Comparison of ENCODE assay signal across 1 cellular context in the genomic region with DNA sequence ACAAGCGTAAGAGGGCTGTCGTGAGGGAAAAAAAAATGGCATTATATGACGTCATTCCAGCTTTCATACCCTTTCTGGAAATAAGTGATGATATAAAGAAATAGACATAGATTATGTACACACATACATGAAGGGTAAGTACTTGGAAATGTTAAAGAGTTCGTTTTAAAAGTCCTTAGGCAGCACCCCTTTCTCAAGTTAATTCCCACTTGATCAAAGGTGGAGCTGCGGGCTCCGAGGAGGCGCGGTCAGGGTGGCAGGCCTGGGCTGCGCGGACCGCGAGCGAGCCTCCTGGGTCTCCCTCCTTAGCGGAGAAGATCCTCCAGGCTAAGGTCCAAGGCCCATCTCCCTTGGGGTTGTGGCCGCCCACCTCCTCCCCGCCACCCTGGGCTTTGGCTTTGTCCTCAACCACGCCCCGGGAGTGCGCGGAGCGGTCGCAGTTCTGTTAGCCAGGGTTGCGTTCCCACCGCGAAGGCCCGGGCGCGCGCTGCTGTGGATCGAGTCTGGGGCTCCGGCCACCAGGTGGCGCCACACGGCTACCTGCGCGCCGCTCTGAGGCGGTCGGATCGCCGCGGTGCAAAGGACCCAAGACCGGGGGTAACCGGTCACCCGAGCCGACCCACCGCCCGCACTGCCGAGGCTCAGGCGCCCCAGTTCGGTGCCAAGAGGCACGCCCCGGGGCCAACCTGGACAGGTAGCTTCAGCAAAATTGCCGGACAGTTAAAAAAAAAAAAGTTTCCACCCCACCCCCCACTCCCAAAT.
TF ChIP-seq lines count a peak whose summit lies in the region.

No MANE protein-coding gene starts in this region.

TF ChIP-seq in HepG2, 621 proteins besides CTCF, POLR2A, EP300 and RAD21 (continued from another document and continues in another):
- TF ChIP-seq, protein P1, sequence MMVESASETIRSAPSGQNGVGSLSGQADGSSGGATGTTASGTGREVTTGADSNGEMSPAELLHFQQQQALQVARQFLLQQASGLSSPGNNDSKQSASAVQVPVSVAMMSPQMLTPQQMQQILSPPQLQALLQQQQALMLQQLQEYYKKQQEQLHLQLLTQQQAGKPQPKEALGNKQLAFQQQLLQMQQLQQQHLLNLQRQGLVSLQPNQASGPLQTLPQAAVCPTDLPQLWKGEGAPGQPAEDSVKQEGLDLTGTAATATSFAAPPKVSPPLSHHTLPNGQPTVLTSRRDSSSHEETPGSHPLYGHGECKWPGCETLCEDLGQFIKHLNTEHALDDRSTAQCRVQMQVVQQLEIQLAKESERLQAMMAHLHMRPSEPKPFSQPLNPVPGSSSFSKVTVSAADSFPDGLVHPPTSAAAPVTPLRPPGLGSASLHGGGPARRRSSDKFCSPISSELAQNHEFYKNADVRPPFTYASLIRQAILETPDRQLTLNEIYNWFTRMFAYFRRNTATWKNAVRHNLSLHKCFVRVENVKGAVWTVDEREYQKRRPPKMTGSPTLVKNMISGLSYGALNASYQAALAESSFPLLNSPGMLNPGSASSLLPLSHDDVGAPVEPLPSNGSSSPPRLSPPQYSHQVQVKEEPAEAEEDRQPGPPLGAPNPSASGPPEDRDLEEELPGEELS (CRISPR knock-in tag; IDR thresholded peaks at IDR 0.05) = no peak
- TF ChIP-seq CBX5 (CRISPR knock-in tag; IDR thresholded peaks at IDR 0.05; ENCODE audit: borderline replicate concordance) (peak; percentile 88; the same call in 1 of the 2 replicates), NR2C2 (CRISPR knock-in tag; IDR thresholded peaks at IDR 0.05; ENCODE audit: borderline replicate concordance) (no peak), BORCS8-MEF2B (CRISPR knock-in tag; IDR thresholded peaks at IDR 0.05) (peak; percentile 85; the same call in 1 of the 2 replicates), GPN1 (CRISPR knock-in tag; IDR thresholded peaks at IDR 0.05; ENCODE audit: borderline replicate concordance) (no peak), KLF9 (CRISPR knock-in tag; IDR thresholded peaks at IDR 0.05; ENCODE audit: low read depth) (peak; percentile 48; the same call in 1 of the 2 replicates), MEF2D (CRISPR knock-in tag; IDR thresholded peaks at IDR 0.05) (peak; percentile 53; the same call in 1 of the 2 replicates), KAT7 (CRISPR knock-in tag; IDR thresholded peaks at IDR 0.05; ENCODE audit: borderline replicate concordance) (peak; percentile 90; the same call in 1 of the 2 replicates), ZNF619 (CRISPR knock-in tag; IDR thresholded peaks at IDR 0.05) (peak; percentile 66; the same call in 1 of the 2 replicates), TCF7 (IDR thresholded peaks at IDR 0.05; ENCODE audit: low read depth) (no peak), KDM4B (CRISPR knock-in tag; IDR thresholded peaks at IDR 0.05) (0 out of 2 replicates have a peak, but pooled peaks have one; percentile 45), ZKSCAN8 (CRISPR knock-in tag; IDR thresholded peaks at IDR 0.05; ENCODE audit: borderline replicate concordance) (peak; percentile 76; the same call in 1 of the 2 replicates), ZMAT3 (CRISPR knock-in tag; conservative IDR thresholded peaks at IDR 0.05) (peak; percentile 72; the same call in 1 of the 2 replicates), CAMTA2 (CRISPR knock-in tag; IDR thresholded peaks at IDR 0.05; ENCODE audit: borderline replicate concordance) (peak; percentile 67; the same call in 1 of the 2 replicates), ZNF549 (CRISPR knock-in tag; IDR thresholded peaks at IDR 0.05) (no peak), XRCC5 (optimal IDR thresholded peaks at IDR 0.05; ENCODE audit: low read length) (peak; percentile 92)
- TF ChIP-seq, protein P2, sequence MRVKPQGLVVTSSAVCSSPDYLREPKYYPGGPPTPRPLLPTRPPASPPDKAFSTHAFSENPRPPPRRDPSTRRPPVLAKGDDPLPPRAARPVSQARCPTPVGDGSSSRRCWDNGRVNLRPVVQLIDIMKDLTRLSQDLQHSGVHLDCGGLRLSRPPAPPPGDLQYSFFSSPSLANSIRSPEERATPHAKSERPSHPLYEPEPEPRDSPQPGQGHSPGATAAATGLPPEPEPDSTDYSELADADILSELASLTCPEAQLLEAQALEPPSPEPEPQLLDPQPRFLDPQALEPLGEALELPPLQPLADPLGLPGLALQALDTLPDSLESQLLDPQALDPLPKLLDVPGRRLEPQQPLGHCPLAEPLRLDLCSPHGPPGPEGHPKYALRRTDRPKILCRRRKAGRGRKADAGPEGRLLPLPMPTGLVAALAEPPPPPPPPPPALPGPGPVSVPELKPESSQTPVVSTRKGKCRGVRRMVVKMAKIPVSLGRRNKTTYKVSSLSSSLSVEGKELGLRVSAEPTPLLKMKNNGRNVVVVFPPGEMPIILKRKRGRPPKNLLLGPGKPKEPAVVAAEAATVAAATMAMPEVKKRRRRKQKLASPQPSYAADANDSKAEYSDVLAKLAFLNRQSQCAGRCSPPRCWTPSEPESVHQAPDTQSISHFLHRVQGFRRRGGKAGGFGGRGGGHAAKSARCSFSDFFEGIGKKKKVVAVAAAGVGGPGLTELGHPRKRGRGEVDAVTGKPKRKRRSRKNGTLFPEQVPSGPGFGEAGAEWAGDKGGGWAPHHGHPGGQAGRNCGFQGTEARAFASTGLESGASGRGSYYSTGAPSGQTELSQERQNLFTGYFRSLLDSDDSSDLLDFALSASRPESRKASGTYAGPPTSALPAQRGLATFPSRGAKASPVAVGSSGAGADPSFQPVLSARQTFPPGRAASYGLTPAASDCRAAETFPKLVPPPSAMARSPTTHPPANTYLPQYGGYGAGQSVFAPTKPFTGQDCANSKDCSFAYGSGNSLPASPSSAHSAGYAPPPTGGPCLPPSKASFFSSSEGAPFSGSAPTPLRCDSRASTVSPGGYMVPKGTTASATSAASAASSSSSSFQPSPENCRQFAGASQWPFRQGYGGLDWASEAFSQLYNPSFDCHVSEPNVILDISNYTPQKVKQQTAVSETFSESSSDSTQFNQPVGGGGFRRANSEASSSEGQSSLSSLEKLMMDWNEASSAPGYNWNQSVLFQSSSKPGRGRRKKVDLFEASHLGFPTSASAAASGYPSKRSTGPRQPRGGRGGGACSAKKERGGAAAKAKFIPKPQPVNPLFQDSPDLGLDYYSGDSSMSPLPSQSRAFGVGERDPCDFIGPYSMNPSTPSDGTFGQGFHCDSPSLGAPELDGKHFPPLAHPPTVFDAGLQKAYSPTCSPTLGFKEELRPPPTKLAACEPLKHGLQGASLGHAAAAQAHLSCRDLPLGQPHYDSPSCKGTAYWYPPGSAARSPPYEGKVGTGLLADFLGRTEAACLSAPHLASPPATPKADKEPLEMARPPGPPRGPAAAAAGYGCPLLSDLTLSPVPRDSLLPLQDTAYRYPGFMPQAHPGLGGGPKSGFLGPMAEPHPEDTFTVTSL (CRISPR knock-in tag; IDR thresholded peaks at IDR 0.05; ENCODE audit: borderline replicate concordance) = 0 out of 2 replicates have a peak, but pooled peaks have one; percentile 35
- TF ChIP-seq, protein P3, sequence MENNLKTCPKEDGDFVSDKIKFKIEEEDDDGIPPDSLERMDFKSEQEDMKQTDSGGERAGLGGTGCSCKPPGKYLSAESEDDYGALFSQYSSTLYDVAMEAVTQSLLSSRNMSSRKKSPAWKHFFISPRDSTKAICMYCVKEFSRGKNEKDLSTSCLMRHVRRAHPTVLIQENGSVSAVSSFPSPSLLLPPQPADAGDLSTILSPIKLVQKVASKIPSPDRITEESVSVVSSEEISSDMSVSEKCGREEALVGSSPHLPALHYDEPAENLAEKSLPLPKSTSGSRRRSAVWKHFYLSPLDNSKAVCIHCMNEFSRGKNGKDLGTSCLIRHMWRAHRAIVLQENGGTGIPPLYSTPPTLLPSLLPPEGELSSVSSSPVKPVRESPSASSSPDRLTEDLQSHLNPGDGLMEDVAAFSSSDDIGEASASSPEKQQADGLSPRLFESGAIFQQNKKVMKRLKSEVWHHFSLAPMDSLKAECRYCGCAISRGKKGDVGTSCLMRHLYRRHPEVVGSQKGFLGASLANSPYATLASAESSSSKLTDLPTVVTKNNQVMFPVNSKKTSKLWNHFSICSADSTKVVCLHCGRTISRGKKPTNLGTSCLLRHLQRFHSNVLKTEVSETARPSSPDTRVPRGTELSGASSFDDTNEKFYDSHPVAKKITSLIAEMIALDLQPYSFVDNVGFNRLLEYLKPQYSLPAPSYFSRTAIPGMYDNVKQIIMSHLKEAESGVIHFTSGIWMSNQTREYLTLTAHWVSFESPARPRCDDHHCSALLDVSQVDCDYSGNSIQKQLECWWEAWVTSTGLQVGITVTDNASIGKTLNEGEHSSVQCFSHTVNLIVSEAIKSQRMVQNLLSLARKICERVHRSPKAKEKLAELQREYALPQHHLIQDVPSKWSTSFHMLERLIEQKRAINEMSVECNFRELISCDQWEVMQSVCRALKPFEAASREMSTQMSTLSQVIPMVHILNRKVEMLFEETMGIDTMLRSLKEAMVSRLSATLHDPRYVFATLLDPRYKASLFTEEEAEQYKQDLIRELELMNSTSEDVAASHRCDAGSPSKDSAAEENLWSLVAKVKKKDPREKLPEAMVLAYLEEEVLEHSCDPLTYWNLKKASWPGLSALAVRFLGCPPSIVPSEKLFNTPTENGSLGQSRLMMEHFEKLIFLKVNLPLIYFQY (CRISPR knock-in tag; IDR thresholded peaks at IDR 0.05; ENCODE audit: borderline replicate concordance) = peak; percentile 66; the same call in 1 of the 2 replicates
- TF ChIP-seq, protein P4, sequence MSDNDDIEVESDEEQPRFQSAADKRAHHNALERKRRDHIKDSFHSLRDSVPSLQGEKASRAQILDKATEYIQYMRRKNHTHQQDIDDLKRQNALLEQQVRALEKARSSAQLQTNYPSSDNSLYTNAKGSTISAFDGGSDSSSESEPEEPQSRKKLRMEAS (IDR thresholded peaks at IDR 0.05) = peak; percentile 69; the same call in 1 of the 2 replicates
- TF ChIP-seq, protein P5, sequence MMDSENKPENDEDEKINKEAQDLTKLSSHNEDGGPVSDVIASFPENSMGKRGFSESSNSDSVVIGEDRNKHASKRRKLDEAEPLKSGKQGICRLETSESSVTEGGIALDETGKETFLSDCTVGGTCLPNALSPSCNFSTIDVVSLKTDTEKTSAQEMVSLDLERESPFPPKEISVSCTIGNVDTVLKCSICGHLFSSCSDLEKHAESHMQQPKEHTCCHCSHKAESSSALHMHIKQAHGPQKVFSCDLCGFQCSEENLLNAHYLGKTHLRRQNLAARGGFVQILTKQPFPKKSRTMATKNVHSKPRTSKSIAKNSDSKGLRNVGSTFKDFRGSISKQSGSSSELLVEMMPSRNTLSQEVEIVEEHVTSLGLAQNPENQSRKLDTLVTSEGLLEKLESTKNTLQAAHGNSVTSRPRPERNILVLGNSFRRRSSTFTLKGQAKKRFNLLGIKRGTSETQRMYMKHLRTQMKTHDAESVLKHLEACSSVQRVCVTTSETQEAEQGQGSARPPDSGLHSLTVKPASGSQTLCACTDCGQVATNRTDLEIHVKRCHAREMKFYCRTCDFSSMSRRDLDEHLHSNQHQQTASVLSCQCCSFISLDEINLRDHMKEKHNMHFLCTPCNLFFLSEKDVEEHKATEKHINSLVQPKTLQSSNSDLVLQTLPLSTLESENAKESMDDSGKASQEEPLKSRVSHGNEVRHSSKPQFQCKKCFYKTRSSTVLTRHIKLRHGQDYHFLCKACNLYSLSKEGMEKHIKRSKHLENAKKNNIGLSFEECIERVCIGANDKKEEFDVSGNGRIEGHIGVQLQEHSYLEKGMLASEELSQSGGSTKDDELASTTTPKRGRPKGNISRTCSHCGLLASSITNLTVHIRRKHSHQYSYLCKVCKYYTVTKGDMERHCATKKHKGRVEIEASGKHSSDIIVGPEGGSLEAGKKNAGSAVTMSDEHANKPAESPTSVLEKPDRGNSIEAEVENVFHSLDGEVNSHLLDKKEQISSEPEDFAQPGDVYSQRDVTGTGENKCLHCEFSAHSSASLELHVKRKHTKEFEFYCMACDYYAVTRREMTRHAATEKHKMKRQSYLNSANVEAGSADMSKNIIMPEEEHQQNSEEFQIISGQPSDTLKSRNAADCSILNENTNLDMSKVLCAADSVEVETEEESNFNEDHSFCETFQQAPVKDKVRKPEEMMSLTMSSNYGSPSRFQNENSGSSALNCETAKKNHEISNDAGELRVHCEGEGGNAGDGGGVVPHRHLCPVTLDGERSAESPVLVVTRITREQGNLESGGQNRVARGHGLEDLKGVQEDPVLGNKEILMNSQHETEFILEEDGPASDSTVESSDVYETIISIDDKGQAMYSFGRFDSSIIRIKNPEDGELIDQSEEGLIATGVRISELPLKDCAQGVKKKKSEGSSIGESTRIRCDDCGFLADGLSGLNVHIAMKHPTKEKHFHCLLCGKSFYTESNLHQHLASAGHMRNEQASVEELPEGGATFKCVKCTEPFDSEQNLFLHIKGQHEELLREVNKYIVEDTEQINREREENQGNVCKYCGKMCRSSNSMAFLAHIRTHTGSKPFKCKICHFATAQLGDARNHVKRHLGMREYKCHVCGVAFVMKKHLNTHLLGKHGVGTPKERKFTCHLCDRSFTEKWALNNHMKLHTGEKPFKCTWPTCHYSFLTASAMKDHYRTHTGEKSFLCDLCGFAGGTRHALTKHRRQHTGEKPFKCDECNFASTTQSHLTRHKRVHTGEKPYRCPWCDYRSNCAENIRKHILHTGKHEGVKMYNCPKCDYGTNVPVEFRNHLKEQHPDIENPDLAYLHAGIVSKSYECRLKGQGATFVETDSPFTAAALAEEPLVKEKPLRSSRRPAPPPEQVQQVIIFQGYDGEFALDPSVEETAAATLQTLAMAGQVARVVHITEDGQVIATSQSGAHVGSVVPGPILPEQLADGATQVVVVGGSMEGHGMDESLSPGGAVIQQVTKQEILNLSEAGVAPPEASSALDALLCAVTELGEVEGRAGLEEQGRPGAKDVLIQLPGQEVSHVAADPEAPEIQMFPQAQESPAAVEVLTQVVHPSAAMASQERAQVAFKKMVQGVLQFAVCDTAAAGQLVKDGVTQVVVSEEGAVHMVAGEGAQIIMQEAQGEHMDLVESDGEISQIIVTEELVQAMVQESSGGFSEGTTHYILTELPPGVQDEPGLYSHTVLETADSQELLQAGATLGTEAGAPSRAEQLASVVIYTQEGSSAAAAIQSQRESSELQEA (CRISPR knock-in tag; IDR thresholded peaks at IDR 0.05; ENCODE audit: not compliant biosample characterization) = peak; percentile 53
- TF ChIP-seq, protein P6, sequence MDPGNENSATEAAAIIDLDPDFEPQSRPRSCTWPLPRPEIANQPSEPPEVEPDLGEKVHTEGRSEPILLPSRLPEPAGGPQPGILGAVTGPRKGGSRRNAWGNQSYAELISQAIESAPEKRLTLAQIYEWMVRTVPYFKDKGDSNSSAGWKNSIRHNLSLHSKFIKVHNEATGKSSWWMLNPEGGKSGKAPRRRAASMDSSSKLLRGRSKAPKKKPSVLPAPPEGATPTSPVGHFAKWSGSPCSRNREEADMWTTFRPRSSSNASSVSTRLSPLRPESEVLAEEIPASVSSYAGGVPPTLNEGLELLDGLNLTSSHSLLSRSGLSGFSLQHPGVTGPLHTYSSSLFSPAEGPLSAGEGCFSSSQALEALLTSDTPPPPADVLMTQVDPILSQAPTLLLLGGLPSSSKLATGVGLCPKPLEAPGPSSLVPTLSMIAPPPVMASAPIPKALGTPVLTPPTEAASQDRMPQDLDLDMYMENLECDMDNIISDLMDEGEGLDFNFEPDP (CRISPR knock-in tag; conservative IDR thresholded peaks at IDR 0.05) = 0 out of 2 replicates have a peak, but pooled peaks have one; percentile 51
- TF ChIP-seq, protein P7, sequence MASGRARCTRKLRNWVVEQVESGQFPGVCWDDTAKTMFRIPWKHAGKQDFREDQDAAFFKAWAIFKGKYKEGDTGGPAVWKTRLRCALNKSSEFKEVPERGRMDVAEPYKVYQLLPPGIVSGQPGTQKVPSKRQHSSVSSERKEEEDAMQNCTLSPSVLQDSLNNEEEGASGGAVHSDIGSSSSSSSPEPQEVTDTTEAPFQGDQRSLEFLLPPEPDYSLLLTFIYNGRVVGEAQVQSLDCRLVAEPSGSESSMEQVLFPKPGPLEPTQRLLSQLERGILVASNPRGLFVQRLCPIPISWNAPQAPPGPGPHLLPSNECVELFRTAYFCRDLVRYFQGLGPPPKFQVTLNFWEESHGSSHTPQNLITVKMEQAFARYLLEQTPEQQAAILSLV (CRISPR knock-in tag; IDR thresholded peaks at IDR 0.05; ENCODE audit: borderline replicate concordance) = peak; percentile 65; the same call in 1 of the 2 replicates
- TF ChIP-seq, protein P8, sequence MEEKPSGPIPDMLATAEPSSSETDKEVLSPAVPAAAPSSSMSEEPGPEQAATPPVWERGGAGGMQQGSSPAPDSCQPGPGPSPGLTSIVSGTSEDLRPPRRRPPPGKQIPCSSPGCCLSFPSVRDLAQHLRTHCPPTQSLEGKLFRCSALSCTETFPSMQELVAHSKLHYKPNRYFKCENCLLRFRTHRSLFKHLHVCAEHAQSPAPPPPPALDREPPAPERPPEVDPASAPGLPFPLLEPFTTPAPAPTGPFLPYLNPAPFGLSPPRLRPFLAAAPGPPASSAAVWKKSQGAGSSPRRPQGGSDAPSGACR (CRISPR knock-in tag; IDR thresholded peaks at IDR 0.05) = peak; percentile 86
